1 cellular context compared by ENCODE assay signal in genomic region chr9:107983191-107983603, GRCh38.
TF ChIP-seq lines count a peak whose summit lies in the region.

No MANE protein-coding gene starts in this region.

TF ChIP-seq in IMR-90, 13 proteins besides CTCF, POLR2A, EP300 and RAD21 (continued from another document):
- TF ChIP-seq ELK1 (IDR thresholded peaks at IDR 0.05; ENCODE audit: borderline replicate concordance, low read depth, low read length) (no peak), MXI1 (IDR thresholded peaks at IDR 0.05; ENCODE audit: borderline replicate concordance, low read depth, low read length) (no peak), USF2 (IDR thresholded peaks at IDR 0.05; ENCODE audit: low read depth, low read length) (no peak), FOS (IDR thresholded peaks at IDR 0.05; ENCODE audit: low read depth, low read length) (no peak), CEBPB (IDR thresholded peaks at IDR 0.05; ENCODE audit: low read depth, low read length) (no peak), SMC3 (IDR thresholded peaks at IDR 0.05; ENCODE audit: low read depth, low read length) (no peak), MAFK (IDR thresholded peaks at IDR 0.05; ENCODE audit: low read depth, low read length) (no peak), MAZ (IDR thresholded peaks at IDR 0.05; ENCODE audit: borderline replicate concordance, low read depth, low read length) (no peak)
TF ChIP-seq in IMR-90: peak in this region for 0.
